ENCODE assay signal across 10 cellular contexts in genomic region chr2:100741880-100742814, GRCh38.
DNase-seq lines count a peak whose midpoint lies in the region; ATAC-seq and TF ChIP-seq lines count a peak whose summit lies in the region.
"Had no signal": no experiment of that assay in that cellular context is flagged by ENCODE, and none has a peak within 500 bp of the region (broad histone marks: within the 10 kb centered on the region; RNA-seq: fewer than 3 reads in every experiment).

No MANE protein-coding gene starts in this region.

- ATAC-seq in GM18858 (IDR thresholded peaks at IDR 0.05; ENCODE audit: unreplicated experiment), result no peak
- ATAC-seq in GM21825 (IDR thresholded peaks at IDR 0.05; ENCODE audit: unreplicated experiment), result no peak
- no peak for ATAC-seq in naive thymus-derived CD4-positive, alpha-beta T cell

- H3K36me3 Mint-ChIP-seq in naive thymus-derived CD4-positive, alpha-beta T cell, result no peaks in the 10 kb centered on the region

- H3K9me3 ChIP-seq in sigmoid colon, result no peaks in the 10 kb centered on the region
- H3K9me3 ChIP-seq in naive thymus-derived CD4-positive, alpha-beta T cell (ENCODE audit: control insufficient read depth in 2 of 3, low read length in 3 of 3), result no peaks in the 10 kb centered on the region

- no peaks in the 10 kb centered on the region for H3K27me3 ChIP-seq in sigmoid colon
- no peaks in the 10 kb centered on the region for H3K27me3 ChIP-seq in naive thymus-derived CD4-positive, alpha-beta T cell (ENCODE audit: control insufficient read depth in 2 of 2, insufficient read depth in 2 of 2, low read length in 2 of 2)

- no peak overlapping the region for H3K27ac Mint-ChIP-seq in naive thymus-derived CD4-positive, alpha-beta T cell

- CTCF ChIA-PET in HEK293T (lab: Yijun Ruan, JAX), result no interaction called here
- CTCF ChIA-PET in naive thymus-derived CD4-positive, alpha-beta T cell (lab: Charles Lee), result no interaction called here

- H3K27me3 Mint-ChIP-seq in naive thymus-derived CD4-positive, alpha-beta T cell, result peaks cover 0 to 11% (median 0%) of the 10 kb centered on the region in 5 donors

- DNase-seq in EH (ENCODE audit: low read depth) (peak; percentile 99), T1000 (lab: John Stamatoyannopoulos, UW) (peak; percentile 58), foreskin melanocyte (peak; percentile 92), sigmoid colon (peak; percentile 72), HEK293T (ENCODE audit: extremely low spot score) (no peak)
- DNase-seq in naive thymus-derived CD4-positive, alpha-beta T cell, result no peak
- DNase-seq: caudate nucleus, NCI-H1930 had no signal

- peak overlapping the region in 1 of 4 donors; percentile 5 for H3K4me3 ChIP-seq in sigmoid colon
- H3K4me3 ChIP-seq in naive thymus-derived CD4-positive, alpha-beta T cell (ENCODE audit: low read length), result no peak overlapping the region

- peak overlapping the region; percentile 47 to 82 (median 64) for H3K27ac ChIP-seq in sigmoid colon
- H3K27ac ChIP-seq in naive thymus-derived CD4-positive, alpha-beta T cell (ENCODE audit: low read depth, low read length), result no peak overlapping the region

- no peak for TF ChIP-seq CTCF in sigmoid colon (IDR thresholded peaks at IDR 0.05)

- no peaks in the 10 kb centered on the region for H3K36me3 ChIP-seq in sigmoid colon
- no peaks in the 10 kb centered on the region for H3K36me3 ChIP-seq in naive thymus-derived CD4-positive, alpha-beta T cell (ENCODE audit: control insufficient read depth in 2 of 3, insufficient read depth in 3 of 3, low read length in 3 of 3)

- TF ChIP-seq POLR2A in sigmoid colon (IDR thresholded peaks at IDR 0.05), result no peak

- intact Hi-C loops in sigmoid colon (cut with DNase I), result no loop called here
- intact Hi-C loops in naive thymus-derived CD4-positive, alpha-beta T cell (cut with micrococcal nuclease), result no loop called here

- no peaks in the 10 kb centered on the region for H3K9me3 Mint-ChIP-seq in naive thymus-derived CD4-positive, alpha-beta T cell

- H3K4me3 Mint-ChIP-seq in naive thymus-derived CD4-positive, alpha-beta T cell, result no peak overlapping the region

- 68 to 69% methylated on average over 7 of the region's 7 CpGs for WGBS in sigmoid colon, 2 donors

- no peak for TF ChIP-seq EP300 in sigmoid colon (IDR thresholded peaks at IDR 0.05)

- H3K4me1 Mint-ChIP-seq in naive thymus-derived CD4-positive, alpha-beta T cell, result peaks cover 0 to 3% (median 0%) of the 10 kb centered on the region in 7 donors

- peaks cover 0 to 33% (median 17%) of the 10 kb centered on the region in 4 donors for H3K4me1 ChIP-seq in sigmoid colon
- no peaks in the 10 kb centered on the region for H3K4me1 ChIP-seq in naive thymus-derived CD4-positive, alpha-beta T cell (ENCODE audit: control insufficient read depth in 2 of 2, insufficient read depth in 2 of 2, low read length in 2 of 2)

- POLR2A ChIA-PET in HEK293T (lab: Yijun Ruan, JAX), result interaction anchor here (1.1 kb wide), 1 partner anchor 260 kb away, joined by 3 read pairs; the partner anchor contains the start of gene RPL31
- POLR2A ChIA-PET in naive thymus-derived CD4-positive, alpha-beta T cell (lab: Charles Lee), result no interaction called here

TF ChIP-seq in HEK293T, 16 proteins besides CTCF, POLR2A, EP300 and RAD21:
- TF ChIP-seq FOXA1 (IDR thresholded peaks at IDR 0.05), result no peak
- TF ChIP-seq FOXM1 (IDR thresholded peaks at IDR 0.05; ENCODE audit: borderline replicate concordance), result no peak
- TF ChIP-seq TARDBP (IDR thresholded peaks at IDR 0.05), result no peak
- TF ChIP-seq NFRKB (IDR thresholded peaks at IDR 0.05), result no peak
- TF ChIP-seq BHLHE40 (IDR thresholded peaks at IDR 0.05; ENCODE audit: borderline replicate concordance), result no peak
- no peak for TF ChIP-seq SUZ12 (IDR thresholded peaks at IDR 0.05)
- no peak for TF ChIP-seq HDGF (IDR thresholded peaks at IDR 0.05; ENCODE audit: borderline replicate concordance)
- no peak for TF ChIP-seq CTBP1 (IDR thresholded peaks at IDR 0.05; ENCODE audit: borderline replicate concordance)
- no peak for TF ChIP-seq SP1 (IDR thresholded peaks at IDR 0.05)
- no peak for TF ChIP-seq ELF4 (IDR thresholded peaks at IDR 0.05)
- no peak for TF ChIP-seq ARNT (IDR thresholded peaks at IDR 0.05)
- TF ChIP-seq FOXK2 (IDR thresholded peaks at IDR 0.05), result no peak
- TF ChIP-seq PKNOX1 (IDR thresholded peaks at IDR 0.05), result no peak
- TF ChIP-seq LEF1 (IDR thresholded peaks at IDR 0.05; ENCODE audit: borderline replicate concordance), result no peak
- TF ChIP-seq L3MBTL2 (conservative IDR thresholded peaks at IDR 0.05), result no peak
- TF ChIP-seq ZNF384 (IDR thresholded peaks at IDR 0.05), result no peak
TF ChIP-seq in HEK293T: peak in this region for 0.

Comparison
In these comparisons a context has a peak if more than half of its experiments do, and no peak if none do; other contexts are left out.
1. DNase-seq: peak in EH (single experiment), T1000 (single experiment), foreskin melanocyte (single experiment) and sigmoid colon (single experiment); none in HEK293T (single experiment) and naive thymus-derived CD4-positive, alpha-beta T cell (0 of 9).